23 cellular contexts compared by ENCODE assay signal in the genomic region with DNA sequence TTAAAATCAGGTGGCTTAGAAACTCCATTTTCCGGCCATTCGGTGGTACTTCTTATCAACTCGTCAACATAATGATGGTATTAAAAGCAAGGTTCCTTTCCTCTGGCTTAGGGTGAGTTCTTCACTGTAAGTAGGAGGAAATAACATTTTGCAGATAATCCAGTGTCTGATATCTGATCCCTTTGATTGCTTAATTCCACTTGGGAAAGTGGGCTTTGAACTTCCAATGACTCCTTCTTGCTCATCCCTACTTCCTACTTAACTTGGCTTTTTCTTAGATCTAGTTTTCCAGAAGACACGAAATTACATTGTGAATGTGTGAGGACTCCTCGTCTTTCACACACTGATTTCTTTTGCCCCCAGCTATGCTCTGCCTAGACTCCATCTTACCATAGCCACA. TPM values are rescaled to one million over a fixed set of nuclear protein-coding genes. Genes with fewer than 3 reads are reported as not detected.
DNase-seq lines count a peak whose midpoint lies in the region; ATAC-seq and TF ChIP-seq lines count a peak whose summit lies in the region.
"Had no signal": no experiment of that assay in that cellular context is flagged by ENCODE, and none has a peak within 500 bp of the region (broad histone marks: within the 10 kb centered on the region; RNA-seq: fewer than 3 reads in every experiment).

No MANE protein-coding gene starts in this region.

- no peak overlapping the region for H3K4me3 ChIP-seq in heart right ventricle
- H3K4me3 ChIP-seq: PC-9, transverse colon had no signal

- no peaks in the 10 kb centered on the region for H3K27me3 ChIP-seq in heart right ventricle
- H3K27me3 ChIP-seq: transverse colon had no signal

- intact Hi-C loops in heart right ventricle (cut with DNase I): no loop called here
- intact Hi-C loops in activated T-helper 2 cell treated with anti-CD3 and anti-CD28 coated beads, Interferon-gamma antibody, Interleukin-2, Interleukin-4, amounts not matched to agents 10 μg/mL and 5 μg/mL and 100 μg/mL, durations not matched to agents 14 hours and 24 hours and 36 hours (cut with micrococcal nuclease): no loop called here

- 92% methylated on average over 5 of the region's 5 CpGs for WGBS in heart right ventricle, 2 donors

- H3K4me1 ChIP-seq in heart right ventricle: no peaks in the 10 kb centered on the region

- ATAC-seq in heart right ventricle: no peak
- no peak for ATAC-seq in GM18502 (IDR thresholded peaks at IDR 0.05; ENCODE audit: poor library complexity, unreplicated experiment)
- ATAC-seq: activated naive CD4-positive, alpha-beta T cell treated with anti-CD3 and anti-CD28 coated beads, Interleukin-2, amount 50 U/mL, for 72 hours; CD8-positive, alpha-beta T cell; left cardiac atrium; stimulated activated naive CD8-positive, alpha-beta T cell treated with anti-CD3 and anti-CD28 coated beads, Interleukin-15, amount 100 ng/mL, for 72 hours had no signal

- no peak overlapping the region for H3K27ac ChIP-seq in heart right ventricle
- H3K27ac ChIP-seq: PC-9 had no signal

- peaks cover 1% of the 10 kb centered on the region for H3K4me1 Mint-ChIP-seq in activated T-helper 2 cell treated with anti-CD3 and anti-CD28 coated beads, Interferon-gamma antibody, Interleukin-2, Interleukin-4, amounts not matched to agents 10 μg/mL and 5 μg/mL and 100 μg/mL, durations not matched to agents 14 hours and 24 hours and 36 hours (ENCODE audit: low read depth)
- H3K4me1 Mint-ChIP-seq: stimulated activated naive CD8-positive, alpha-beta T cell treated with anti-CD3 and anti-CD28 coated beads, Interleukin-15, amount 100 ng/mL, for 72 hours had no signal

- DNase-seq in COLO829 (ENCODE audit: low spot score): peak; percentile 48
- DNase-seq in HCEC 1CT: peak; percentile 77
- peak; percentile 80 for DNase-seq in amniotic epithelial cell (ENCODE audit: low read depth)
- DNase-seq in iris pigment epithelial cell (ENCODE audit: low read depth): peak; percentile 68
- no peak for DNase-seq in heart right ventricle
- DNase-seq in dermis blood vessel endothelial cell: no peak
- no peak for DNase-seq in activated T-helper 2 cell treated with anti-CD3 and anti-CD28 coated beads, Interferon-gamma antibody, Interleukin-2, Interleukin-4, amounts not matched to agents 10 μg/mL and 5 μg/mL and 100 μg/mL, durations not matched to agents 14 hours and 24 hours and 36 hours (ENCODE audit: low spot score)
- DNase-seq: activated CD4-positive, alpha-beta T cell treated with anti-CD3 and anti-CD28 coated beads for 1 hour; activated T-cell treated with anti-CD3 and anti-CD28 coated beads, Interleukin-2, amount 50 U/mL, for 48 hours; CD8-positive, alpha-beta T cell; effector CD4-positive, alpha-beta T cell; left cardiac atrium; mesendoderm; NCI-H1436 treated with DMSO at 0.1 percent for 48 hours; occipital lobe; PC-9; stimulated activated naive CD8-positive, alpha-beta T cell treated with anti-CD3 and anti-CD28 coated beads, Interleukin-15, amount 100 ng/mL, for 72 hours; transverse colon had no signal

- no peak for TF ChIP-seq CTCF in heart right ventricle (IDR thresholded peaks at IDR 0.05)

- no peaks in the 10 kb centered on the region for H3K9me3 Mint-ChIP-seq in activated T-helper 2 cell treated with anti-CD3 and anti-CD28 coated beads, Interferon-gamma antibody, Interleukin-2, Interleukin-4, amounts not matched to agents 10 μg/mL and 5 μg/mL and 100 μg/mL, durations not matched to agents 14 hours and 24 hours and 36 hours
- H3K9me3 Mint-ChIP-seq: activated naive CD4-positive, alpha-beta T cell treated with anti-CD3 and anti-CD28 coated beads, Interleukin-2, amount 50 U/mL, for 72 hours; CD8-positive, alpha-beta T cell; stimulated activated naive CD8-positive, alpha-beta T cell treated with anti-CD3 and anti-CD28 coated beads, Interleukin-15, amount 100 ng/mL, for 72 hours had no signal

- H3K4me3 Mint-ChIP-seq in activated T-helper 2 cell treated with anti-CD3 and anti-CD28 coated beads, Interferon-gamma antibody, Interleukin-2, Interleukin-4, amounts not matched to agents 10 μg/mL and 5 μg/mL and 100 μg/mL, durations not matched to agents 14 hours and 24 hours and 36 hours (ENCODE audit: low read depth): no peak overlapping the region
- H3K4me3 Mint-ChIP-seq: CD8-positive, alpha-beta T cell; stimulated activated naive CD8-positive, alpha-beta T cell treated with anti-CD3 and anti-CD28 coated beads, Interleukin-15, amount 100 ng/mL, for 72 hours had no signal

- no peaks in the 10 kb centered on the region for H3K9me3 ChIP-seq in heart right ventricle
- H3K9me3 ChIP-seq: transverse colon had no signal

- H3K27me3 Mint-ChIP-seq in activated T-helper 2 cell treated with anti-CD3 and anti-CD28 coated beads, Interferon-gamma antibody, Interleukin-2, Interleukin-4, amounts not matched to agents 10 μg/mL and 5 μg/mL and 100 μg/mL, durations not matched to agents 14 hours and 24 hours and 36 hours (ENCODE audit: low read depth): no peaks in the 10 kb centered on the region
- H3K27me3 Mint-ChIP-seq: stimulated activated naive CD8-positive, alpha-beta T cell treated with anti-CD3 and anti-CD28 coated beads, Interleukin-15, amount 100 ng/mL, for 72 hours had no signal

- H3K36me3 Mint-ChIP-seq in activated T-helper 2 cell treated with anti-CD3 and anti-CD28 coated beads, Interferon-gamma antibody, Interleukin-2, Interleukin-4, amounts not matched to agents 10 μg/mL and 5 μg/mL and 100 μg/mL, durations not matched to agents 14 hours and 24 hours and 36 hours (ENCODE audit: low read depth): peaks cover 48% of the 10 kb centered on the region

- peaks cover 0 to 81% (median 22%) of the 10 kb centered on the region in 9 donors for H3K36me3 ChIP-seq in heart right ventricle

- no peak overlapping the region for H3K27ac Mint-ChIP-seq in activated T-helper 2 cell treated with anti-CD3 and anti-CD28 coated beads, Interferon-gamma antibody, Interleukin-2, Interleukin-4, amounts not matched to agents 10 μg/mL and 5 μg/mL and 100 μg/mL, durations not matched to agents 14 hours and 24 hours and 36 hours
- H3K27ac Mint-ChIP-seq: activated naive CD4-positive, alpha-beta T cell treated with anti-CD3 and anti-CD28 coated beads, Interleukin-2, amount 50 U/mL, for 72 hours; CD8-positive, alpha-beta T cell; stimulated activated naive CD8-positive, alpha-beta T cell treated with anti-CD3 and anti-CD28 coated beads, Interleukin-15, amount 100 ng/mL, for 72 hours had no signal

RNA-seq across cellular contexts. Expression of gene DDX31, which starts 31.5 kb away (rescaled TPM):
- total RNA-seq in heart right ventricle: 1 to 10 TPM; 4.2 to 6.4 (median 5.1) TPM
- polyA plus RNA-seq in heart right ventricle: 1 to 10 TPM; 4.0 to 5.3 TPM
- 13.1 and 15.0 TPM in 2 replicates for total RNA-seq in dermis blood vessel endothelial cell
- 24.7 and 25.7 TPM in 2 replicates for total RNA-seq in activated T-helper 2 cell treated with anti-CD3 and anti-CD28 coated beads, Interferon-gamma antibody, Interleukin-2, Interleukin-4, amounts not matched to agents 10 μg/mL and 5 μg/mL and 100 μg/mL, durations not matched to agents 14 hours and 24 hours and 36 hours

RNA-seq across cellular contexts. Expression of gene GTF3C4, which starts 32.0 kb away (rescaled TPM):
- total RNA-seq in heart right ventricle: 10 to 100 TPM in 6 of 10 donors, 1 to 10 TPM in 4; 7.7 to 12.0 (median 10.7) TPM
- 1 to 10 TPM; 1.2 to 2.7 TPM for polyA plus RNA-seq in heart right ventricle
- total RNA-seq in dermis blood vessel endothelial cell: 13.1 and 20.1 TPM in 2 replicates
- 17.7 and 17.8 TPM in 2 replicates for total RNA-seq in activated T-helper 2 cell treated with anti-CD3 and anti-CD28 coated beads, Interferon-gamma antibody, Interleukin-2, Interleukin-4, amounts not matched to agents 10 μg/mL and 5 μg/mL and 100 μg/mL, durations not matched to agents 14 hours and 24 hours and 36 hours

RNA-seq across cellular contexts. Expression of gene BARHL1, which starts 55.8 kb away (rescaled TPM):
- total RNA-seq in heart right ventricle: not detected
- not detected for polyA plus RNA-seq in heart right ventricle
- not detected in 2 replicates for total RNA-seq in dermis blood vessel endothelial cell
- total RNA-seq in activated T-helper 2 cell treated with anti-CD3 and anti-CD28 coated beads, Interferon-gamma antibody, Interleukin-2, Interleukin-4, amounts not matched to agents 10 μg/mL and 5 μg/mL and 100 μg/mL, durations not matched to agents 14 hours and 24 hours and 36 hours: not detected in 2 replicates
- total RNA-seq: activated naive CD4-positive, alpha-beta T cell treated with anti-CD3 and anti-CD28 coated beads, Interleukin-2, amount 50 U/mL, for 72 hours; astrocyte; CD8-positive, alpha-beta T cell; H1; left cardiac atrium; occipital lobe; PC-9; transverse colon had no signal
- polyA plus RNA-seq: esophagus, H1 had no signal

Comparison
In these comparisons a context has a peak if more than half of its experiments do, and no peak if none do; other contexts are left out.
1. DNase-seq: peak in COLO829 (single experiment), HCEC 1CT (single experiment), amniotic epithelial cell (single experiment) and iris pigment epithelial cell (single experiment); none in heart right ventricle (0 of 2), dermis blood vessel endothelial cell (single experiment) and activated T-helper 2 cell treated with anti-CD3 and anti-CD28 coated beads, Interferon-gamma antibody, Interleukin-2, Interleukin-4, amounts not matched to agents 10 μg/mL and 5 μg/mL and 100 μg/mL, durations not matched to agents 14 hours and 24 hours and 36 hours (single experiment).